ENCODE assay signal across 35 cellular contexts in genomic region chr9:113888976-113889375, GRCh38.
"Had no signal": no experiment of that assay in that cellular context is flagged by ENCODE, and none has a peak within 500 bp of the region (broad histone marks: within the 10 kb centered on the region; RNA-seq: fewer than 3 reads in every experiment).

No MANE protein-coding gene starts in this region.

- H3K9ac ChIP-seq: SK-N-SH had no signal

- H3K36me3 ChIP-seq: adrenal gland, breast epithelium, Peyer's patch had no signal

- H3K4me2 ChIP-seq: SK-N-SH had no signal

- H3K4me1 ChIP-seq: breast epithelium had no signal

- H3K9me3 ChIP-seq: body of pancreas, breast epithelium, Peyer's patch, SJSA1 had no signal

- H3K36me3 Mint-ChIP-seq: activated naive CD4-positive, alpha-beta T cell treated with anti-CD3 and anti-CD28 coated beads, Interleukin-2, amount 50 U/mL, for 72 hours had no signal

- DNase-seq: activated CD4-positive, alpha-beta memory T cell treated with anti-CD3 and anti-CD28 coated beads, Interleukin-2, amount 10 ng/mL, durations not matched to agents 7 days and 5 days; activated CD4-positive, alpha-beta T cell treated with anti-CD3 and anti-CD28 coated beads for 36 hours; activated CD4-positive, alpha-beta T cell treated with anti-CD3 and anti-CD28 coated beads, Interleukin-2, amount 50 U/mL, for 1 hour; activated gamma-delta T cell; activated naive CD4-positive, alpha-beta T cell treated with anti-CD3 and anti-CD28 coated beads for 36 hours; activated T-cell treated with anti-CD3 and anti-CD28 coated beads, Interleukin-2, amount 50 U/mL, for 24 hours; body of pancreas; Kasumi-1; KG1; MG63; NCI-H1048; NCI-H1105 treated with DMSO at 0.1 percent for 48 hours; NCI-H1436; NCI-H1694; NCI-H1930; NCI-H2081 treated with DMSO at 0.1 percent for 48 hours; NCI-H226; NCI-H446 treated with DMSO at 0.1 percent for 48 hours; NCI-H524; NCI-H69; NCI-H82; PC-3; Peyer's patch; RPMI8226; SHP77 treated with DMSO at 0.1 percent for 48 hours; SK-N-SH had no signal

- H3K4me3 Mint-ChIP-seq: activated CD4-positive, alpha-beta memory T cell treated with anti-CD3 and anti-CD28 coated beads, Interleukin-2, amount 10 ng/mL, durations not matched to agents 7 days and 5 days; activated CD4-positive, alpha-beta T cell treated with anti-CD3 and anti-CD28 coated beads for 36 hours; activated naive CD4-positive, alpha-beta T cell treated with anti-CD3 and anti-CD28 coated beads for 36 hours; activated T-cell treated with anti-CD3 and anti-CD28 coated beads, Interleukin-2, amount 50 U/mL, for 24 hours; T-helper 1 cell treated with Interleukin-12 subunit alpha and Interleukin-12 subunit beta and Interleukin-4 antibody, amounts not matched to agents 30 μg/mL and 1 μg/mL, for 36 hours; T-helper 2 cell treated with Interferon-gamma antibody and Interleukin-4, amounts not matched to agents 5 μg/mL and 100 μg/mL, for 36 hours; WTC11 had no signal

- H3K27ac Mint-ChIP-seq: activated CD4-positive, alpha-beta memory T cell treated with anti-CD3 and anti-CD28 coated beads, Interleukin-2, amount 10 ng/mL, durations not matched to agents 7 days and 5 days; activated CD4-positive, alpha-beta T cell treated with anti-CD3 and anti-CD28 coated beads for 36 hours; activated naive CD4-positive, alpha-beta T cell treated with anti-CD3 and anti-CD28 coated beads for 36 hours; activated naive CD4-positive, alpha-beta T cell treated with anti-CD3 and anti-CD28 coated beads, Interleukin-2, amount 50 U/mL, for 72 hours; activated T-cell treated with anti-CD3 and anti-CD28 coated beads, Interleukin-2, amount 50 U/mL, for 24 hours; activated T-helper 2 cell treated with anti-CD3 and anti-CD28 coated beads, Interferon-gamma antibody, Interleukin-2, Interleukin-4, amounts not matched to agents 10 μg/mL and 5 μg/mL and 100 μg/mL, durations not matched to agents 14 hours and 24 hours and 36 hours; T-helper 1 cell treated with Interleukin-12 subunit alpha and Interleukin-12 subunit beta and Interleukin-4 antibody, amounts not matched to agents 30 μg/mL and 1 μg/mL, for 36 hours; T-helper 2 cell treated with Interferon-gamma antibody and Interleukin-4, amounts not matched to agents 5 μg/mL and 100 μg/mL, for 36 hours had no signal

- H3K27ac ChIP-seq: Peyer's patch, SJSA1 had no signal

- ATAC-seq: activated CD4-positive, alpha-beta T cell treated with anti-CD3 and anti-CD28 coated beads for 36 hours; activated CD4-positive, CD25-positive, alpha-beta regulatory T cell treated with anti-CD3 and anti-CD28 coated beads, Interleukin-2, amount 50 U/mL, for 24 hours; activated naive CD4-positive, alpha-beta T cell treated with anti-CD3 and anti-CD28 coated beads, Interleukin-2, amount 50 U/mL, for 72 hours; PC-3 had no signal

- H3K27me3 ChIP-seq: adrenal gland, body of pancreas, breast epithelium, MG63, Peyer's patch, SJSA1 had no signal

- H3K4me3 ChIP-seq: adrenal gland, body of pancreas, breast epithelium, MG63, Peyer's patch, SJSA1 had no signal

- H3K9me3 Mint-ChIP-seq: activated CD4-positive, alpha-beta memory T cell treated with anti-CD3 and anti-CD28 coated beads, Interleukin-2, amount 10 ng/mL, durations not matched to agents 7 days and 5 days; activated naive CD4-positive, alpha-beta T cell treated with anti-CD3 and anti-CD28 coated beads for 36 hours; activated T-cell treated with anti-CD3 and anti-CD28 coated beads, Interleukin-2, amount 50 U/mL, for 24 hours had no signal
